In genomic region chr12:19965196-19966038, GRCh38 we compare ENCODE assay signal across 21 cellular contexts.
DNase-seq lines count a peak whose midpoint lies in the region; ATAC-seq, FAIRE-seq and TF ChIP-seq lines count a peak whose summit lies in the region.
"Had no signal": no experiment of that assay in that cellular context is flagged by ENCODE, and none has a peak within 500 bp of the region (broad histone marks: within the 10 kb centered on the region; RNA-seq: fewer than 3 reads in every experiment).

No MANE protein-coding gene starts in this region.

- TF ChIP-seq POLR2A in endothelial cell of umbilical vein (IDR thresholded peaks at IDR 0.05; ENCODE audit: low read depth, low read length) = no peak

- H4K91ac ChIP-seq in neuronal stem cell (ENCODE audit: low read depth, low read length, poor library complexity) = no peak overlapping the region

- H2BK5ac ChIP-seq in neuronal stem cell (ENCODE audit: low read length) = no peak overlapping the region

- dilution Hi-C loops in endothelial cell of umbilical vein (cut with MboI; ENCODE audit: extremely low pct_ligation_motif_present, low sequenced_read_pairs) = no loop called here

- no peak overlapping the region for H3K4ac ChIP-seq in neuronal stem cell (ENCODE audit: low read length)

- DNase-seq in CMK (ENCODE audit: low read depth) (peak; percentile 73), SK-N-DZ (ENCODE audit: low spot score) (peak; percentile 98), endothelial cell of umbilical vein (ENCODE audit: low read depth, low spot score) (no peak), neuronal stem cell (ENCODE audit: low spot score) (no peak), NCI-H187 treated with DMSO at 0.1 percent for 48 hours (lab: John Stamatoyannopoulos, UW) (no peak)
- DNase-seq: DMS79, KBM-7, MM.1S, NCI-H1105 treated with DMSO at 0.1 percent for 48 hours, NCI-H187, NCI-H774, SHP77 had no signal

- CTCF ChIA-PET in endothelial cell of umbilical vein (lab: Charles Lee) = interaction anchor here (1.3 kb wide), 1 partner anchor 13 kb away, joined by 4 read pairs; no protein-coding TSS in a partner anchor

- no peaks in the 10 kb centered on the region for H3K9me3 ChIP-seq in endothelial cell of umbilical vein (replicated peaks; ENCODE audit: control insufficient read depth, insufficient read depth, low read length)
- H3K9me3 ChIP-seq in neuronal stem cell (replicated peaks in 1 of 2; ENCODE audit: control insufficient read depth in 2 of 2, insufficient read depth in 1 of 2, low read depth in 1 of 2, low read length in 2 of 2) = no peaks in the 10 kb centered on the region

- no peak overlapping the region for H2BK12ac ChIP-seq in neuronal stem cell (ENCODE audit: low read length)

- no peak overlapping the region for H3K14ac ChIP-seq in neuronal stem cell (ENCODE audit: low read length)

- no peak for TF ChIP-seq CTCF in endothelial cell of umbilical vein (IDR thresholded peaks at IDR 0.05; ENCODE audit: extremely low read depth in 1 of 2, insufficient read depth in 1 of 2, low read depth in 1 of 2, low read length in 2 of 2)

- no peaks in the 10 kb centered on the region for H4K20me1 ChIP-seq in endothelial cell of umbilical vein (replicated peaks; ENCODE audit: control insufficient read depth, extremely low read depth, insufficient read depth, low read length)

- H3K36me3 ChIP-seq in endothelial cell of umbilical vein (ENCODE audit: control insufficient read depth in 2 of 2, extremely low read depth in 1 of 2, insufficient read depth in 2 of 2, low read length in 2 of 2) = no peaks in the 10 kb centered on the region
- no peaks in the 10 kb centered on the region for H3K36me3 ChIP-seq in neuronal stem cell (replicated peaks in 1 of 2; ENCODE audit: control insufficient read depth in 2 of 2, insufficient read depth in 2 of 2, low read length in 2 of 2)

- no peak overlapping the region for H3K9ac ChIP-seq in endothelial cell of umbilical vein (replicated peaks; ENCODE audit: extremely low read depth, insufficient read depth, low read length)
- no peak overlapping the region for H3K9ac ChIP-seq in neuronal stem cell (ENCODE audit: low read depth, low read length, poor library complexity)

- H3K9me1 ChIP-seq in endothelial cell of umbilical vein (replicated peaks; ENCODE audit: control insufficient read depth, extremely low read depth, insufficient read depth, low read length) = no peaks in the 10 kb centered on the region

- POLR2A ChIA-PET in endothelial cell of umbilical vein (lab: Charles Lee) = no interaction called here

- H3K79me2 ChIP-seq in endothelial cell of umbilical vein (ENCODE audit: control insufficient read depth, insufficient read depth, low read length) = no peaks in the 10 kb centered on the region

- no peak for FAIRE-seq in endothelial cell of umbilical vein (lab: Jason Lieb, UNC)
- FAIRE-seq: G401.6, GM12892, GM19239, RCC 7860 had no signal

- H3K27me3 ChIP-seq in endothelial cell of umbilical vein (ENCODE audit: control insufficient read depth in 2 of 2, insufficient read depth in 2 of 2, low read length in 2 of 2) (no peaks in the 10 kb centered on the region), neuronal stem cell (ENCODE audit: control insufficient read depth in 3 of 3, insufficient read depth in 3 of 3, low read depth in 1 of 3, low read length in 3 of 3) (no peaks in the 10 kb centered on the region)

- H2BK120ac ChIP-seq in neuronal stem cell (ENCODE audit: low read depth, low read length) = no peak overlapping the region

- intact Hi-C loops in endothelial cell of umbilical vein (cut with micrococcal nuclease) = loop anchor here (2.0 to 5.0 kb wide), 2 partner anchors 221 to 283 kb away; no protein-coding TSS in a partner anchor

- H4K8ac ChIP-seq in neuronal stem cell (ENCODE audit: low read depth, low read length) = no peak overlapping the region

- BruUV-seq in endothelial cell of umbilical vein (replicated peaks; lab: Mats Ljungman, UMichigan) = no TSS peak

- peak overlapping the region; percentile 7 for H2AFZ ChIP-seq in endothelial cell of umbilical vein (ENCODE audit: low read depth, low read length)
- peak overlapping the region; percentile 61 for H2AFZ ChIP-seq in neuronal stem cell (ENCODE audit: low read length)

- no peak overlapping the region for H3K4me3 ChIP-seq in endothelial cell of umbilical vein (replicated peaks in 1 of 3; ENCODE audit: insufficient read depth in 1 of 3, low read depth in 1 of 3, low read length in 3 of 3)
- H3K4me3 ChIP-seq in neuronal stem cell (ENCODE audit: low read length in 2 of 2) = no peak overlapping the region

- no peak overlapping the region for H3K27ac ChIP-seq in endothelial cell of umbilical vein (ENCODE audit: insufficient read depth, low read depth, low read length)
- no peak overlapping the region for H3K27ac ChIP-seq in neuronal stem cell (replicated peaks; ENCODE audit: low read length)
- H3K27ac ChIP-seq: C4-2B, HL-60 had no signal

- H3K23ac ChIP-seq in neuronal stem cell (ENCODE audit: low read depth, low read length, poor library complexity) = no peak overlapping the region

- no peaks in the 10 kb centered on the region for H3K79me1 ChIP-seq in neuronal stem cell (ENCODE audit: low read depth, low read length)

- no peak overlapping the region for H2BK15ac ChIP-seq in neuronal stem cell (ENCODE audit: low read length)

- H3K4me1 ChIP-seq in endothelial cell of umbilical vein (ENCODE audit: control insufficient read depth, extremely low read depth, insufficient read depth, low read length) (peaks cover 48% of the 10 kb centered on the region), neuronal stem cell (ENCODE audit: control insufficient read depth in 2 of 2, insufficient read depth in 1 of 2, low read depth in 1 of 2, low read length in 2 of 2) (peaks cover 2 to 31% of the 10 kb centered on the region in 2 donors)

- H2AK5ac ChIP-seq in neuronal stem cell (ENCODE audit: low read depth, low read length) = no peak overlapping the region

- ATAC-seq in GM21447 (IDR thresholded peaks at IDR 0.05; ENCODE audit: unreplicated experiment) (no peak), HG03460 (IDR thresholded peaks at IDR 0.05; ENCODE audit: unreplicated experiment) (no peak)
- no peak for ATAC-seq in activated CD4-positive, CD25-positive, alpha-beta regulatory T cell treated with anti-CD3 and anti-CD28 coated beads, Interleukin-2, amount 50 U/mL, for 24 hours

- H3K4me2 ChIP-seq in endothelial cell of umbilical vein (ENCODE audit: insufficient read depth, low read length) (no peak overlapping the region), neuronal stem cell (ENCODE audit: insufficient read depth, low read length, poor library complexity, severe bottlenecking) (no peak overlapping the region)

- H3K18ac ChIP-seq in neuronal stem cell (ENCODE audit: low read length) = no peak overlapping the region

- WGBS in neuronal stem cell (ENCODE audit: extremely low coverage in 2 of 2, insufficient read length in 2 of 2, insufficient replicate concordance in 1 of 2), 2 donors = no CpG with 5 or more reads among the region's 3 CpGs

TF ChIP-seq in endothelial cell of umbilical vein, 7 proteins besides CTCF, POLR2A, EP300 and RAD21:
- TF ChIP-seq GATA2 (IDR thresholded peaks at IDR 0.05; ENCODE audit: insufficient read depth, insufficient read length, low read depth, low read length) (no peak), FOS (IDR thresholded peaks at IDR 0.05; ENCODE audit: borderline replicate concordance, insufficient read depth, low read length) (no peak), MAX (IDR thresholded peaks at IDR 0.05; ENCODE audit: insufficient read depth, insufficient read length) (no peak), EZH2 (IDR thresholded peaks at IDR 0.05; ENCODE audit: borderline replicate concordance, low read depth, low read length, severe bottlenecking) (no peak), MYC (IDR thresholded peaks at IDR 0.05; ENCODE audit: low read depth, low read length) (no peak), POLR2AphosphoS5 (IDR thresholded peaks at IDR 0.05; ENCODE audit: insufficient read depth, low read depth, low read length) (no peak), JUN (IDR thresholded peaks at IDR 0.05; ENCODE audit: borderline replicate concordance, insufficient read depth, insufficient read length, low read depth) (no peak)

Comparison
In these comparisons a context has a peak if more than half of its experiments do, and no peak if none do; other contexts are left out.
1. DNase-seq: peak in CMK (single experiment) and SK-N-DZ (single experiment); none in endothelial cell of umbilical vein (single experiment), neuronal stem cell (single experiment) and NCI-H187 treated with DMSO at 0.1 percent for 48 hours (single experiment).